ENCODE assay signal across 8 cellular contexts in the genomic region with DNA sequence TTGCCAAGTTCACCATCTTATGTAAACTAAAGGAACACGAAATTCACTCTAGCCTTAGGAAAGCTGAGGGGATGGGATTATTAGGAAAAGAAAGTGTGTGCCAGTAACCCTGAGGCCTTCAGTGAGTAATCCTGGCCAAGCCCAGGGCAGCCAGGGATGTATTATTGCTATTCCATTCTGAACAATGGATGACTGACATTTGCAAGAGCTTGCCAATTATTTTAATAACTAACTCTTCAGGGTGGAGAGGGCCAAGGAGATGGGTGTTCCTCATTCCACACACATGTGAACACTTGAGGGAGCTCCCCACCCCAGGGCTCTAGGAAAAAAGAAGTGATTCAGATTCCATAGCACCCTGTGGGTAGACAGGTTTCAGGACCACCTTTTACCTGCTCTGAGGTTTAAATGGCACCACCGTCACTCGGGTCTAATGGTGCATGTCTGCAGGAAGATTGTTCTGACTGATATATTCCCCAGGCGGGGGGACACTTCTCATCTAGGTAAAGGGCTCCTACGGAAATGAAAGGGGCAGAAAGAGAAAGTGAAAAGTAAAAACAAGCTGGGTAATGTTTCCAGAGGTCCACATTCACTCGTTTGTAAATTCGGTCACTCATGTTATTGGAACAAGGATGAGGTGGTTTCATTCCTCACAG. TPM values are rescaled to one million over a fixed set of nuclear protein-coding genes. Genes with fewer than 3 reads are reported as not detected.
DNase-seq lines count a peak whose midpoint lies in the region; ATAC-seq and TF ChIP-seq lines count a peak whose summit lies in the region.
"Had no signal": no experiment of that assay in that cellular context is flagged by ENCODE, and none has a peak within 500 bp of the region (broad histone marks: within the 10 kb centered on the region; RNA-seq: fewer than 3 reads in every experiment).

No MANE protein-coding gene starts in this region.

- no peak for TF ChIP-seq POLR2A in gastroesophageal sphincter (IDR thresholded peaks at IDR 0.05)

- H3K4me3 ChIP-seq in gastroesophageal sphincter: no peak overlapping the region
- H3K4me3 ChIP-seq: SJCRH30 had no signal

- peak overlapping the region in 3 of 4 donors; percentile 8 to 36 (median 12) for H3K27ac ChIP-seq in gastroesophageal sphincter
- H3K27ac ChIP-seq: SJCRH30 had no signal

- H3K4me1 ChIP-seq in gastroesophageal sphincter: peaks cover 4 to 62% (median 31%) of the 10 kb centered on the region in 3 donors

- TF ChIP-seq CTCF in gastroesophageal sphincter (IDR thresholded peaks at IDR 0.05): no peak

- DNase-seq in H4 (ENCODE audit: low spot score) (peak; percentile 42), NCI-H460 (ENCODE audit: extremely low read depth, low read depth) (peak; percentile 84), stromal cell of bone marrow (ENCODE audit: low read depth) (peak; percentile 65), T-helper 9 cell (no peak), NCI-H1048 (lab: John Stamatoyannopoulos, UW) (no peak)
- DNase-seq: SJCRH30 had no signal

- no peak for TF ChIP-seq EP300 in gastroesophageal sphincter (IDR thresholded peaks at IDR 0.05)

- H3K27me3 ChIP-seq in gastroesophageal sphincter: no peaks in the 10 kb centered on the region
- H3K27me3 ChIP-seq: SJCRH30 had no signal

- no peaks in the 10 kb centered on the region for H3K9me3 ChIP-seq in gastroesophageal sphincter
- H3K9me3 ChIP-seq: SJCRH30 had no signal

- H3K36me3 ChIP-seq in gastroesophageal sphincter: peaks cover 0 to 55% of the 10 kb centered on the region in 2 donors
- H3K36me3 ChIP-seq: SJCRH30 had no signal

- 53 to 67% methylated on average over 3 to 7 of the region's 7 CpGs for WGBS in gastroesophageal sphincter (ENCODE audit: low coverage in 1 of 2), 2 donors

- ATAC-seq in gastroesophageal sphincter (peak; percentile 19), GM21529 (IDR thresholded peaks at IDR 0.05; ENCODE audit: unreplicated experiment) (no peak)

RNA-seq across cellular contexts. Expression of a gene that starts 41.5 kb away (rescaled TPM):
- 12.0 and 15.5 TPM in 2 replicates for total RNA-seq in H4 (2014; rRNA removed; shearing (Covaris generic))
- 18.0 and 25.0 TPM in 2 replicates for total RNA-seq in NCI-H460 (2014; rRNA removed; shearing (Covaris generic))
- polyA plus RNA-seq in NCI-H460 (2014; cell fraction: nucleus; rRNA removed): 24.1 and 35.2 TPM in 2 replicates
- 10 to 100 TPM; 32.7 to 42.8 (median 37.0) TPM for total RNA-seq in gastroesophageal sphincter

RNA-seq across cellular contexts. Expression of a gene that starts 44.0 kb away (rescaled TPM):
- total RNA-seq in H4 (2014; rRNA removed; shearing (Covaris generic)): 158 and 163 TPM in 2 replicates
- total RNA-seq in NCI-H460 (2014; rRNA removed; shearing (Covaris generic)): 162 and 176 TPM in 2 replicates
- 136 and 187 TPM in 2 replicates for polyA plus RNA-seq in NCI-H460 (2014; cell fraction: nucleus; rRNA removed)
- total RNA-seq in gastroesophageal sphincter: 10 to 100 TPM; 13.1 to 31.5 (median 17.9) TPM

RNA-seq across cellular contexts. Expression of a gene that starts 57.9 kb away (rescaled TPM):
- total RNA-seq in H4 (2014; rRNA removed; shearing (Covaris generic)): 0.85 and 1.1 TPM in 2 replicates
- 1.7 and 3.2 TPM in 2 replicates for total RNA-seq in NCI-H460 (2014; rRNA removed; shearing (Covaris generic))
- polyA plus RNA-seq in NCI-H460 (2014; cell fraction: nucleus; rRNA removed): 0.10 and 2.4 TPM in 2 replicates
- total RNA-seq in gastroesophageal sphincter: under 1 TPM in 1 of 4 donors, not detected in 3; 0.89 TPM

Comparison
In these comparisons a context has a peak if more than half of its experiments do, and no peak if none do; other contexts are left out.
1. DNase-seq: peak in H4 (single experiment), NCI-H460 (single experiment) and stromal cell of bone marrow (single experiment); none in T-helper 9 cell (single experiment) and NCI-H1048 (single experiment).